In genomic region chr17:42154514-42154883, GRCh38 we compare ENCODE assay signal across 9 cellular contexts. TPM values are rescaled to one million over a fixed set of nuclear protein-coding genes. Genes with fewer than 3 reads are reported as not detected.
DNase-seq lines count a peak whose midpoint lies in the region; ATAC-seq and TF ChIP-seq lines count a peak whose summit lies in the region.
"Had no signal": no experiment of that assay in that cellular context is flagged by ENCODE, and none has a peak within 500 bp of the region (broad histone marks: within the 10 kb centered on the region; RNA-seq: fewer than 3 reads in every experiment).

No MANE protein-coding gene starts in this region.

- H2AFZ ChIP-seq in OCI-LY7 (ENCODE audit: low read length): no peak overlapping the region; the same call in 1 of the 2 replicates
- H2AFZ ChIP-seq in trophoblast cell (ENCODE audit: insufficient read depth, low read length, poor library complexity): peak overlapping the region; percentile 32

- CTCF ChIA-PET in OCI-LY7 (lab: Charles Lee; ENCODE audit: unreplicated experiment): no interaction called here

- H3K9me3 ChIP-seq in OCI-LY7 (ENCODE audit: low read length) (no peaks in the 10 kb centered on the region), esophagus muscularis mucosa (no peaks in the 10 kb centered on the region), trophoblast cell (ENCODE audit: insufficient read depth, low read depth, low read length) (no peaks in the 10 kb centered on the region)

- H3K27ac ChIP-seq in OCI-LY7 (ENCODE audit: low read depth, low read length, poor library complexity, severe bottlenecking): peak overlapping the region; percentile 27
- H3K27ac ChIP-seq in esophagus muscularis mucosa (replicated peaks in 1 of 4): peak overlapping the region; percentile 78 to 86 (median 84)
- peak overlapping the region; percentile 62 for H3K27ac ChIP-seq in trophoblast cell (ENCODE audit: low read depth, low read length)

- POLR2A ChIA-PET in OCI-LY7 (lab: Charles Lee): interaction anchor here (1.2 to 1.4 kb wide), 2 partner anchors 20 to 22 kb away, joined by 3 to 6 read pairs; no protein-coding TSS in a partner anchor

- H4K91ac ChIP-seq in trophoblast cell (ENCODE audit: low read depth, low read length): peak overlapping the region; percentile 68

- H3K4me1 ChIP-seq in OCI-LY7 (ENCODE audit: insufficient read depth, low read length, poor library complexity, severe bottlenecking) (peaks cover 15% of the 10 kb centered on the region), esophagus muscularis mucosa (peaks cover 27 to 58% (median 48%) of the 10 kb centered on the region in 4 donors), trophoblast cell (ENCODE audit: control insufficient read depth in 1 of 2, insufficient read depth in 2 of 2, low read length in 2 of 2) (peaks cover 8 to 18% of the 10 kb centered on the region in 2 experiments)

- DNase-seq in OCI-LY7 (ENCODE audit: low spot score) (no peak), esophagus muscularis mucosa (ENCODE audit: extremely low spot score) (no peak), trophoblast cell (no peak), GDM1 (lab: John Stamatoyannopoulos, UW) (no peak), T-helper 9 cell (no peak)
- no peak for DNase-seq in stimulated activated naive CD4-positive, alpha-beta T cell treated with Interleukin-2 at 50 U/mL for 16 hours (lab: John Stamatoyannopoulos, UW)

- H3K9me2 ChIP-seq in OCI-LY7 (ENCODE audit: insufficient read depth, low read length): no peaks in the 10 kb centered on the region

- no peak overlapping the region for H3K23ac ChIP-seq in trophoblast cell (ENCODE audit: low read length)

- H2AK5ac ChIP-seq in trophoblast cell (ENCODE audit: low read length): peak overlapping the region; percentile 61

- TF ChIP-seq EP300 in esophagus muscularis mucosa (IDR thresholded peaks at IDR 0.05): no peak

- WGBS in esophagus muscularis mucosa: 0% methylated on average over 5 of the region's 12 CpGs
- no CpG with 5 or more reads among the region's 12 CpGs for WGBS in trophoblast cell (ENCODE audit: extremely low coverage, insufficient coverage, insufficient read length)

- peak overlapping the region; percentile 37 for H4K12ac ChIP-seq in trophoblast cell (ENCODE audit: low read depth, low read length)

- peak overlapping the region; percentile 9 for H2BK120ac ChIP-seq in trophoblast cell (ENCODE audit: insufficient read depth, low read length, poor library complexity)

- peak overlapping the region; percentile 74 for H3K14ac ChIP-seq in trophoblast cell (ENCODE audit: low read length)

- peak overlapping the region; percentile 50 for H3K18ac ChIP-seq in trophoblast cell (ENCODE audit: low read length)

- peak overlapping the region; percentile 90 for H4K8ac ChIP-seq in trophoblast cell (ENCODE audit: low read depth, low read length)

- no peak for ATAC-seq in HG02870 (IDR thresholded peaks at IDR 0.05; ENCODE audit: unreplicated experiment)

- H3K4me3 ChIP-seq in GM12875 (ENCODE audit: low read depth, low read length) (peak overlapping the region; percentile 69), OCI-LY7 (ENCODE audit: low read depth, low read length, poor library complexity, severe bottlenecking) (peak overlapping the region; percentile 98), esophagus muscularis mucosa (peak overlapping the region; percentile 81 to 99 (median 92)), trophoblast cell (ENCODE audit: low read depth, low read length) (peak overlapping the region; percentile 94)

- H3K27me3 ChIP-seq in esophagus muscularis mucosa (no peaks in the 10 kb centered on the region), trophoblast cell (ENCODE audit: insufficient read depth, low read length) (no peaks in the 10 kb centered on the region)

- peak overlapping the region; percentile 95 for H3K9ac ChIP-seq in trophoblast cell (ENCODE audit: low read length)

- BruUV-seq in OCI-LY7 (replicated peaks; lab: Mats Ljungman, UMichigan): TSS peak; percentile 70

- H2BK5ac ChIP-seq in trophoblast cell (ENCODE audit: low read depth, low read length, poor library complexity): peak overlapping the region; percentile 49

- no peak overlapping the region for H2BK12ac ChIP-seq in trophoblast cell (ENCODE audit: low read length)

- peaks cover 12% of the 10 kb centered on the region; the same call in 1 of the 2 replicates for H4K20me1 ChIP-seq in OCI-LY7 (ENCODE audit: insufficient read depth, low read length)

- TF ChIP-seq POLR2A in esophagus muscularis mucosa (IDR thresholded peaks at IDR 0.05; ENCODE audit: low read depth): no peak

- peaks cover 8% of the 10 kb centered on the region for H3K79me1 ChIP-seq in trophoblast cell (ENCODE audit: low read length)

- intact Hi-C loops in OCI-LY7 (cut with micrococcal nuclease; ENCODE audit: unreplicated experiment) (no loop called here), esophagus muscularis mucosa (cut with DNase I) (no loop called here)

- H3K79me2 ChIP-seq in OCI-LY7 (ENCODE audit: insufficient read depth, low read depth, low read length): peaks cover 39% of the 10 kb centered on the region
- H3K79me2 ChIP-seq in trophoblast cell (ENCODE audit: control insufficient read depth, insufficient read depth, low read length, poor library complexity): peaks cover 13% of the 10 kb centered on the region

- H3K4ac ChIP-seq in trophoblast cell (ENCODE audit: low read depth, low read length): peak overlapping the region; percentile 64

- H3K36me3 ChIP-seq in OCI-LY7 (ENCODE audit: insufficient read depth, low read length) (peaks cover 7% of the 10 kb centered on the region; the same call in 1 of the 2 replicates), esophagus muscularis mucosa (peaks cover 5 to 19% (median 7%) of the 10 kb centered on the region in 4 donors), trophoblast cell (ENCODE audit: control insufficient read depth in 1 of 2, insufficient read depth in 2 of 2, low read length in 2 of 2) (peaks cover 4 to 11% of the 10 kb centered on the region in 2 experiments)

- TF ChIP-seq CTCF in GM12875 (IDR thresholded peaks at IDR 0.05; ENCODE audit: borderline replicate concordance, insufficient read depth, low read depth, low read length) (no peak), OCI-LY7 (conservative IDR thresholded peaks at IDR 0.05; ENCODE audit: low read length) (no peak), esophagus muscularis mucosa (IDR thresholded peaks at IDR 0.05) (no peak)

- H3K4me2 ChIP-seq in OCI-LY7 (ENCODE audit: low read length): peak overlapping the region; percentile 98
- peak overlapping the region; percentile 81 for H3K4me2 ChIP-seq in trophoblast cell (ENCODE audit: low read length)

RNA-seq across cellular contexts. Expression of gene RAB5C, which starts 0.3 kb away (rescaled TPM):
- 37.3 and 50.1 TPM in 2 replicates for total RNA-seq in OCI-LY7 (2014; rRNA removed; shearing (Covaris generic))
- total RNA-seq in OCI-LY7 (2022) (60.6 and 61.2 TPM in 2 replicates), esophagus muscularis mucosa (100 to 1,000 TPM; 102 to 140 (median 128) TPM)
- 171 and 172 TPM in 2 replicates for polyA plus RNA-seq in trophoblast cell (2013)

RNA-seq across cellular contexts. Expression of gene KCNH4, which starts 26.4 kb away (rescaled TPM):
- not detected in 2 replicates for total RNA-seq in OCI-LY7 (2014; rRNA removed; shearing (Covaris generic))
- total RNA-seq in OCI-LY7 (2022): not detected in 2 replicates
- under 1 TPM; 0.17 to 0.42 (median 0.26) TPM for total RNA-seq in esophagus muscularis mucosa
- 0.01 TPM in 2 replicates for polyA plus RNA-seq in trophoblast cell (2013)

RNA-seq across cellular contexts. Expression of gene HCRT, which starts 30.8 kb away (rescaled TPM):
- total RNA-seq in OCI-LY7 (2014; rRNA removed; shearing (Covaris generic)): not detected in 2 replicates
- total RNA-seq in OCI-LY7 (2022) (not detected in 2 replicates), esophagus muscularis mucosa (not detected)
- polyA plus RNA-seq in trophoblast cell (2013): 0.12 and 0.22 TPM in 2 replicates
- total RNA-seq: LHCN-M2 had no signal

RNA-seq across cellular contexts. Expression of gene HSPB9, which starts 31.9 kb away (rescaled TPM):
- 0.16 TPM in 1 of 2 replicates, not detected in the other for total RNA-seq in OCI-LY7 (2014; rRNA removed; shearing (Covaris generic))
- total RNA-seq in OCI-LY7 (2022) (not detected in 2 replicates), esophagus muscularis mucosa (under 1 TPM in 2 of 4 donors, not detected in 2; 0.26 to 0.42 TPM)
- polyA plus RNA-seq in trophoblast cell (2013): 0.01 and 0.03 TPM in 2 replicates
- total RNA-seq: LHCN-M2 had no signal

RNA-seq across cellular contexts. Expression of gene KAT2A, which starts 33.3 kb away (rescaled TPM):
- 56.1 and 73.0 TPM in 2 replicates for total RNA-seq in OCI-LY7 (2014; rRNA removed; shearing (Covaris generic))
- 89.8 and 95.2 TPM in 2 replicates for total RNA-seq in OCI-LY7 (2022)
- 10 to 100 TPM; 13.8 to 31.1 (median 21.8) TPM for total RNA-seq in esophagus muscularis mucosa
- polyA plus RNA-seq in trophoblast cell (2013): 14.5 and 14.6 TPM in 2 replicates

Comparison
In these comparisons a context has a peak if more than half of its experiments do, and no peak if none do; other contexts are left out.
1. H3K27ac ChIP-seq: peak in every context shown above with its lines; median percentile 84 in esophagus muscularis mucosa; 62 in trophoblast cell; 27 in OCI-LY7.